8 cellular contexts compared by ENCODE assay signal in the genomic region with DNA sequence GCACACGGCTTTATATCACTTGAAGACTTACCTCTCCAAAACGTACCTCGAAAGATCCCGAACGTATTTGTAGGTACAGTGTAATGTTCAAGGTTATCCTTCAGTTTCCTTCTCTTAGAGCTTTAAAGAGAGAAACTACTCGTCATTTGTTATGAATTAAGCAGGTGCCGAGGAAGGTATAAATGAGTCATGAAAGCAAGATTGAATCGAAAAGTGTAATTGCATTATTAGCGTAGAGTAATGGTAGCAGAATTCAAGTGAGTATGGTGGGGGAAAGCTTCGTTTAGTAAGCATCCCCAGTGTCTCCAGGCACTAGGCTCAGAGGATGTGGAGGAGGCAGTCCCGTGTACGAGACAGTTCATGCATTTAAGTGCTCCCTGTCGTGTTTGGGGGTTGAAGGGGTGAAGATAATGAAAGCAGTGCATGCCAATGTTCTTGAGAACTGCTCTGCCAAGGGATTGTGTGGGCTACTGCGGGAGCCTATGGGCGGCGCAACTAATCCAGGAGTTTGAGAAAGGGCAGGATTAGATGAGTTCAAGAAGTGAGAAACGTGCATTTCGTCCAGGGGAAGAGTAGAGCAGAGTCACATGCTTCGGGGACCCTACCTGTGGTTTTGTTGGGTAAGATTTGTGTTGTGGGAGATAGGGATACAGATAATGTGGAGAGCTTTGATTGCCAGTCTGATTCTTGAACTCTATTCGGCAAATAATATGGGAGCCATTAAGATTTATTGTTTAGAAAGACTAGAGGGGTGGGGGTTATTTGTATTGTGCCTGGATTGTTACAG. TPM values are rescaled to one million over a fixed set of nuclear protein-coding genes. Genes with fewer than 3 reads are reported as not detected.
A peak's percentile ranks its signal among the peaks of the same experiment; 100 is the strongest.
DNase-seq lines count a peak whose midpoint lies in the region; ATAC-seq and TF ChIP-seq lines count a peak whose summit lies in the region.

No MANE protein-coding gene starts in this region.

- H3K27me3 ChIP-seq in breast epithelium (no peaks in the 10 kb centered on the region), mononuclear cell (ENCODE audit: insufficient read depth, low read length) (no peaks in the 10 kb centered on the region)

- H3K27ac Mint-ChIP-seq in endothelial cell (ENCODE audit: unreplicated experiment) = no peak overlapping the region

- no peaks in the 10 kb centered on the region for H3K9me3 Mint-ChIP-seq in endothelial cell (ENCODE audit: unreplicated experiment)

- TF ChIP-seq POLR2A in NB4 (IDR thresholded peaks at IDR 0.05; ENCODE audit: extremely low read depth, insufficient read length) (no peak), breast epithelium (IDR thresholded peaks at IDR 0.05) (no peak)

- H3K9me3 ChIP-seq in breast epithelium = no peaks in the 10 kb centered on the region
- no peaks in the 10 kb centered on the region for H3K9me3 ChIP-seq in mononuclear cell (ENCODE audit: low read depth, low read length)

- H3K4me1 ChIP-seq in breast epithelium (peaks cover 0 to 9% of the 10 kb centered on the region in 2 donors), mononuclear cell (ENCODE audit: insufficient read depth, low read length) (peaks cover 22% of the 10 kb centered on the region)

- intact Hi-C loops in breast epithelium (cut with DNase I; ENCODE audit: low total_unique reads) = loop anchor here (5.0 kb wide), 1 partner anchor 1366 kb away; no protein-coding TSS in a partner anchor

- peak; percentile 27 for DNase-seq in stimulated activated CD4-positive, alpha-beta T cell treated with anti-CD3 and anti-CD28 coated beads, Interleukin-15, amount 100 ng/mL, for 24 hours
- DNase-seq in stimulated activated CD4-positive, alpha-beta T cell treated with anti-CD3 and anti-CD28 coated beads, Interleukin-4, amount 100 ng/mL, for 1 hour = no peak
- DNase-seq in NB4 (ENCODE audit: low read depth) (peak; percentile 67), breast epithelium (ENCODE audit: low spot score in 2 of 2) (no peak), NCI-H1694 treated with DMSO at 0.1 percent for 48 hours (lab: John Stamatoyannopoulos, UW) (no peak), endothelial cell (ENCODE audit: low spot score) (no peak)

- H3K27me3 Mint-ChIP-seq in endothelial cell (ENCODE audit: unreplicated experiment) = peaks cover 5% of the 10 kb centered on the region

- no peak for TF ChIP-seq CTCF in NB4 (IDR thresholded peaks at IDR 0.05; ENCODE audit: low read depth, low read length)
- TF ChIP-seq CTCF in breast epithelium (IDR thresholded peaks at IDR 0.05) = no peak
- no peak for TF ChIP-seq CTCF in endothelial cell (IDR thresholded peaks at IDR 0.05; ENCODE audit: unreplicated experiment)

- H3K4me3 Mint-ChIP-seq in endothelial cell (ENCODE audit: unreplicated experiment) = no peak overlapping the region

- no peak for ATAC-seq in HG02970 (IDR thresholded peaks at IDR 0.05; ENCODE audit: low FRiP score, unreplicated experiment)

- H3K4me3 ChIP-seq in NB4 (ENCODE audit: low read depth, low read length) = peak overlapping the region; percentile 99
- peak overlapping the region; percentile 72 to 90 (median 78) for H3K4me3 ChIP-seq in breast epithelium
- H3K4me3 ChIP-seq in mononuclear cell (ENCODE audit: low read length) = peak overlapping the region; percentile 93

- no peaks in the 10 kb centered on the region for H3K36me3 ChIP-seq in breast epithelium

- H3K27ac ChIP-seq in breast epithelium = peak overlapping the region in 1 of 2 donors; percentile 92

- peaks cover 3% of the 10 kb centered on the region for H3K36me3 Mint-ChIP-seq in endothelial cell (ENCODE audit: low read depth, unreplicated experiment)

- peaks cover 6% of the 10 kb centered on the region for H3K4me1 Mint-ChIP-seq in endothelial cell (ENCODE audit: unreplicated experiment)

RNA-seq across cellular contexts. Expression of a gene that starts 0.9 kb away (rescaled TPM):
- total RNA-seq in breast epithelium (10 to 100 TPM in 2 of 3 donors, 1 to 10 TPM in 1; 7.8 to 23.7 (median 15.7) TPM), mononuclear cell (8.2 TPM), endothelial cell (ENCODE audit: unreplicated experiment) (22.1 TPM)

RNA-seq across cellular contexts. Expression of a gene that starts 41.2 kb away (rescaled TPM):
- total RNA-seq in breast epithelium = 10 to 100 TPM; 19.0 to 20.2 (median 19.5) TPM
- 4.6 TPM for total RNA-seq in mononuclear cell
- total RNA-seq in endothelial cell (ENCODE audit: unreplicated experiment) = 27.4 TPM

Comparison
In these comparisons a context has a peak if more than half of its experiments do, and no peak if none do; other contexts are left out.
1. DNase-seq: peak in stimulated activated CD4-positive, alpha-beta T cell treated with anti-CD3 and anti-CD28 coated beads, Interleukin-15, amount 100 ng/mL, for 24 hours (single experiment) and NB4 (single experiment); none in stimulated activated CD4-positive, alpha-beta T cell treated with anti-CD3 and anti-CD28 coated beads, Interleukin-4, amount 100 ng/mL, for 1 hour (single experiment), breast epithelium (0 of 2), NCI-H1694 treated with DMSO at 0.1 percent for 48 hours (single experiment) and endothelial cell (single experiment).
2. Peak in every context shown above with its lines, with median percentiles within 50 percentile points of each other: H3K4me3 ChIP-seq.